Comparison of ENCODE assay signal across 20 cellular contexts in genomic region chr10:104581884-104582603, GRCh38. TPM values are rescaled to one million over a fixed set of nuclear protein-coding genes. Genes with fewer than 3 reads are reported as not detected.
DNase-seq lines count a peak whose midpoint lies in the region; ATAC-seq and TF ChIP-seq lines count a peak whose summit lies in the region.
"Had no signal": no experiment of that assay in that cellular context is flagged by ENCODE, and none has a peak within 500 bp of the region (broad histone marks: within the 10 kb centered on the region; RNA-seq: fewer than 3 reads in every experiment).

No MANE protein-coding gene starts in this region.

- peaks cover 0 to 9% (median 0%) of the 10 kb centered on the region in 3 donors for H3K27me3 ChIP-seq in gastrocnemius medialis
- H3K27me3 ChIP-seq: body of pancreas, SJCRH30 had no signal

- TF ChIP-seq POLR2A in gastrocnemius medialis (IDR thresholded peaks at IDR 0.05) = no peak

- peak; percentile 85 for DNase-seq in EH (ENCODE audit: low read depth)
- peak; percentile 23 for DNase-seq in LHCN-M2 (ENCODE audit: low read depth)
- peak; percentile 88 for DNase-seq in astrocyte of the spinal cord (ENCODE audit: low read depth, low spot score)
- DNase-seq in renal cortical epithelial cell (ENCODE audit: low read depth) = peak; percentile 90
- no peak for DNase-seq in stimulated activated naive CD4-positive, alpha-beta T cell (lab: John Stamatoyannopoulos, UW)
- no peak for DNase-seq in gastrocnemius medialis
- DNase-seq in NCI-H526 treated with DMSO at 0.1 percent for 48 hours (lab: John Stamatoyannopoulos, UW) = no peak
- DNase-seq: activated CD4-positive, alpha-beta T cell treated with anti-CD3 and anti-CD28 coated beads for 36 hours; activated naive CD4-positive, alpha-beta T cell; body of pancreas; C1 segment of cervical spinal cord; dorsolateral prefrontal cortex; Karpas-422; left cardiac atrium; right cardiac atrium; stimulated activated CD4-positive, alpha-beta T cell treated with anti-CD3 and anti-CD28 coated beads, Interleukin-1b, Interleukin-23, amount 100 ng/mL, for 48 hours; T-helper 9 cell had no signal

- no peaks in the 10 kb centered on the region for H3K36me3 ChIP-seq in gastrocnemius medialis
- H3K36me3 ChIP-seq: SJCRH30 had no signal

- in situ Hi-C loops in astrocyte of the spinal cord (cut with HindIII; ENCODE audit: low sequenced_read_pairs) = no loop called here
- in situ Hi-C loops in gastrocnemius medialis (cut with MboI; ENCODE audit: low sequenced_read_pairs in 4 of 4) = no loop called here

- ATAC-seq in HG02938 (IDR thresholded peaks at IDR 0.05; ENCODE audit: unreplicated experiment) (no peak), gastrocnemius medialis (no peak)
- ATAC-seq: body of pancreas, left cardiac atrium had no signal

- intact Hi-C loops in gastrocnemius medialis (cut with DNase I; ENCODE audit: low total_unique reads) = no loop called here

- no peaks in the 10 kb centered on the region for H3K4me1 ChIP-seq in gastrocnemius medialis
- H3K4me1 ChIP-seq: body of pancreas, SJCRH30 had no signal

- H3K9me3 ChIP-seq in gastrocnemius medialis = no peaks in the 10 kb centered on the region
- H3K9me3 ChIP-seq: body of pancreas, SJCRH30 had no signal

- no peak overlapping the region for H3K4me3 ChIP-seq in astrocyte of the spinal cord (ENCODE audit: low read depth, low read length)
- H3K4me3 ChIP-seq in gastrocnemius medialis = no peak overlapping the region
- H3K4me3 ChIP-seq: body of pancreas, dorsolateral prefrontal cortex, SJCRH30 had no signal

- H3K27ac ChIP-seq in gastrocnemius medialis = no peak overlapping the region
- H3K27ac ChIP-seq: body of pancreas, SJCRH30 had no signal

- no peak for TF ChIP-seq CTCF in astrocyte of the spinal cord (IDR thresholded peaks at IDR 0.05; ENCODE audit: low read depth, low read length)
- no peak for TF ChIP-seq CTCF in gastrocnemius medialis (IDR thresholded peaks at IDR 0.05 in 4 of 5, conservative IDR thresholded peaks at IDR 0.05 in 1 of 5)

RNA-seq across cellular contexts. Expression of gene SORCS3, which starts 59.0 kb away (rescaled TPM):
- not detected in 2 replicates for total RNA-seq in LHCN-M2 (2014; rRNA removed)
- polyA plus RNA-seq in LHCN-M2 (2012) = not detected
- total RNA-seq in renal cortical epithelial cell = 0.70 and 1.4 TPM in 2 replicates
- not detected for total RNA-seq in gastrocnemius medialis
- total RNA-seq: activated CD4-positive, alpha-beta T cell treated with anti-CD3 and anti-CD28 coated beads for 36 hours; body of pancreas; left cardiac atrium; SJCRH30; subcutaneous adipose tissue had no signal

Comparison
In these comparisons a context has a peak if more than half of its experiments do, and no peak if none do; other contexts are left out.
1. DNase-seq: peak in EH (single experiment), LHCN-M2 (single experiment), astrocyte of the spinal cord (single experiment) and renal cortical epithelial cell (single experiment); none in stimulated activated naive CD4-positive, alpha-beta T cell (0 of 6), gastrocnemius medialis (0 of 2) and NCI-H526 treated with DMSO at 0.1 percent for 48 hours (single experiment).